1 cellular context compared by ENCODE assay signal in genomic region chr9:130768265-130768664, GRCh38.
TF ChIP-seq lines count a peak whose summit lies in the region.

No MANE protein-coding gene starts in this region.

TF ChIP-seq in HepG2, 621 proteins besides CTCF, POLR2A, EP300 and RAD21 (continued from another document and continues in another):
- TF ChIP-seq PRDM10 (CRISPR knock-in tag; IDR thresholded peaks at IDR 0.05; ENCODE audit: low read depth) (0 out of 2 replicates have a peak, but pooled peaks have one; percentile 30), ZNF253 (CRISPR knock-in tag; IDR thresholded peaks at IDR 0.05; ENCODE audit: borderline replicate concordance) (no peak), GABPA (IDR thresholded peaks at IDR 0.05; ENCODE audit: low read depth, low read length) (peak; percentile 20; the same call in 1 of the 2 replicates), GABPA (CRISPR knock-in tag; IDR thresholded peaks at IDR 0.05; ENCODE audit: low read depth) (peak; percentile 74), HOMEZ (CRISPR knock-in tag; IDR thresholded peaks at IDR 0.05; ENCODE audit: low read depth) (no peak), BCL3 (CRISPR knock-in tag; IDR thresholded peaks at IDR 0.05) (no peak), UBTF (CRISPR knock-in tag; IDR thresholded peaks at IDR 0.05) (peak; percentile 59; the same call in 1 of the 2 replicates), TRIM24 (CRISPR knock-in tag; IDR thresholded peaks at IDR 0.05) (no peak), ZBTB33 (CRISPR knock-in tag; IDR thresholded peaks at IDR 0.05) (no peak), ZNF644 (CRISPR knock-in tag; IDR thresholded peaks at IDR 0.05; ENCODE audit: low read depth) (peak; percentile 26; the same call in 1 of the 2 replicates), ELF3 (CRISPR knock-in tag; IDR thresholded peaks at IDR 0.05) (peak; percentile 76), GABPB1 (CRISPR knock-in tag; IDR thresholded peaks at IDR 0.05) (peak; percentile 70), KAT8 (CRISPR knock-in tag; IDR thresholded peaks at IDR 0.05) (peak; percentile 57; the same call in 1 of the 2 replicates), PAXIP1 (CRISPR knock-in tag; conservative IDR thresholded peaks at IDR 0.05) (peak; percentile 45), CREB1 (IDR thresholded peaks at IDR 0.05) (0 out of 2 replicates have a peak, but pooled peaks have one; percentile 9), CREB1 (CRISPR knock-in tag; IDR thresholded peaks at IDR 0.05) (no peak), DMTF1 (CRISPR knock-in tag; IDR thresholded peaks at IDR 0.05) (no peak), TFDP1 (CRISPR knock-in tag; IDR thresholded peaks at IDR 0.05; ENCODE audit: borderline replicate concordance) (no peak), ELF4 (CRISPR knock-in tag; IDR thresholded peaks at IDR 0.05; ENCODE audit: borderline replicate concordance) (no peak), TBX2 (CRISPR knock-in tag; IDR thresholded peaks at IDR 0.05; ENCODE audit: borderline replicate concordance) (no peak), FOSL2 (CRISPR knock-in tag; IDR thresholded peaks at IDR 0.05) (peak; percentile 51), FOXO1 (CRISPR knock-in tag; IDR thresholded peaks at IDR 0.05) (peak; percentile 40; the same call in 1 of the 2 replicates), CREM (IDR thresholded peaks at IDR 0.05) (peak; percentile 19; the same call in 1 of the 2 replicates), CREM (CRISPR knock-in tag; IDR thresholded peaks at IDR 0.05) (no peak), ETV6 (CRISPR knock-in tag; conservative IDR thresholded peaks at IDR 0.05) (no peak), EEA1 (CRISPR knock-in tag; IDR thresholded peaks at IDR 0.05; ENCODE audit: borderline replicate concordance) (no peak), THAP9 (CRISPR knock-in tag; IDR thresholded peaks at IDR 0.05; ENCODE audit: borderline replicate concordance) (no peak), ATF7 (IDR thresholded peaks at IDR 0.05) (no peak), ATF7 (CRISPR knock-in tag; IDR thresholded peaks at IDR 0.05) (no peak), ZBTB1 (CRISPR knock-in tag; IDR thresholded peaks at IDR 0.05; ENCODE audit: borderline replicate concordance) (no peak), THAP11 (CRISPR knock-in tag; IDR thresholded peaks at IDR 0.05) (peak; percentile 51; the same call in 1 of the 2 replicates), YY1 (IDR thresholded peaks at IDR 0.05; ENCODE audit: insufficient read depth, insufficient replicate concordance, low read depth, low read length) (peak; percentile 46), HNF4G (IDR thresholded peaks at IDR 0.05; ENCODE audit: borderline replicate concordance, low read depth, low read length) (0 out of 2 replicates have a peak, but pooled peaks have one; percentile 35), HNF4G (CRISPR knock-in tag; IDR thresholded peaks at IDR 0.05; ENCODE audit: borderline replicate concordance, low read depth) (no peak), SOX13 (IDR thresholded peaks at IDR 0.05) (no peak), SOX13 (CRISPR knock-in tag; conservative IDR thresholded peaks at IDR 0.05 in 1 of 2, IDR thresholded peaks at IDR 0.05 in 1 of 2) (0 out of 4 replicates have a peak, but pooled peaks of 1 of the 2 experiments have one; percentile 22), KDM5A (IDR thresholded peaks at IDR 0.05; ENCODE audit: borderline replicate concordance, low read length) (no peak), ATF7-NPFF (CRISPR knock-in tag; IDR thresholded peaks at IDR 0.05; ENCODE audit: low read depth) (no peak), LCORL (IDR thresholded peaks at IDR 0.05) (no peak), LCORL (CRISPR knock-in tag; IDR thresholded peaks at IDR 0.05) (0 out of 2 replicates have a peak, but pooled peaks have one; percentile 34)
